ENCODE assay signal across 28 cellular contexts in the genomic region with DNA sequence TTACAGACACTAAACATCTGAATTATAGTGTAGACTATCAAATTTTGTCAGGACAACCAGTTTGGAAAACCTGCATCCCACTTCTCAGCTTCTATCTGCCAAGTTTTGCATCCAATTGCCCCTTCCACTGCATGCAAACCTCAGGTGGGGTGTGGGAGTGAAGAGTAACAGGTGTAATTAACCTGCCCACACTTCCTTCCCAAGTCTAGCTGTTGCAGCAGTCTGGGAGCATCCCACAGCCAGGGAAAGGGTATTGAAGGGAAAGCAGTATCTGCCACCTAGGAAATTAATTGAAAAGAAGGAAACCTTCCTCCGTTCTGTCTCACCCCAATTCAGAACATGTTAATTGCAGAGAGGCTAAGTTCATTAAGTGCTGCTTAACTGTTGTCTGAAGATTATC.
"Had no signal": no experiment of that assay in that cellular context is flagged by ENCODE, and none has a peak within 500 bp of the region (broad histone marks: within the 10 kb centered on the region; RNA-seq: fewer than 3 reads in every experiment).

No MANE protein-coding gene starts in this region.

- H3K27ac ChIP-seq: ascending aorta, Peyer's patch, VCaP had no signal

- H3K36me3 Mint-ChIP-seq: activated naive CD4-positive, alpha-beta T cell treated with anti-CD3 and anti-CD28 coated beads, Interleukin-2, amount 50 U/mL, for 24 hours; activated naive CD8-positive, alpha-beta T cell treated with anti-CD3 and anti-CD28 coated beads, Interleukin-2, amount 10 ng/mL, durations not matched to agents 7 days and 5 days had no signal

- H3K4me3 Mint-ChIP-seq: activated B cell treated with CpG ODN at 0.5 μM for 24 hours; activated CD8-positive, alpha-beta T cell treated with anti-CD3 and anti-CD28 coated beads for 36 hours; activated naive CD4-positive, alpha-beta T cell treated with anti-CD3 and anti-CD28 coated beads, Interleukin-2, amount 50 U/mL, for 24 hours; activated naive CD8-positive, alpha-beta T cell treated with anti-CD3 and anti-CD28 coated beads, Interleukin-2, amount 10 ng/mL, durations not matched to agents 7 days and 5 days; activated T-cell treated with anti-CD3 and anti-CD28 coated beads, Interleukin-2, amount 50 U/mL, for 24 hours had no signal

- DNase-seq: activated B cell treated with CpG ODN at 0.5 μM for 24 hours; activated CD4-positive, alpha-beta T cell treated with anti-CD3 and anti-CD28 coated beads for 4 hours; activated CD4-positive, CD25-positive, alpha-beta regulatory T cell treated with anti-CD3 and anti-CD28 coated beads, Interleukin-2, amount 50 U/mL, for 72 hours; activated CD8-positive, alpha-beta T cell treated with anti-CD3 and anti-CD28 coated beads for 36 hours; activated gamma-delta T cell; activated naive CD4-positive, alpha-beta T cell treated with Interleukin-2 at 50 U/mL for 16 hours; activated naive CD8-positive, alpha-beta T cell treated with anti-CD3 and anti-CD28 coated beads, Interleukin-2, amount 10 ng/mL, durations not matched to agents 7 days and 5 days; activated T-cell treated with anti-CD3 and anti-CD28 coated beads, Interleukin-2, amount 50 U/mL, for 24 hours; amygdala; NCI-H1105; NCI-H1417 treated with DMSO at 0.1 percent for 48 hours; NCI-H187 treated with DMSO at 0.1 percent for 48 hours; NCI-H2081; NCI-H2171 treated with DMSO at 0.1 percent for 48 hours; NCI-H524 treated with DMSO at 0.1 percent for 48 hours; NK-92 treated with Interleukin-12 subunit alpha and Interleukin-12 subunit beta, amount 100 ng/mL, for 24 hours; PC-3; Peyer's patch; Right ventricle myocardium superior; RPMI8226; SW 1271; T-helper 1 cell; T-helper 2 cell; T-helper 9 cell had no signal

- H3K27me3 ChIP-seq: ascending aorta, Peyer's patch had no signal

- H3K36me3 ChIP-seq: ascending aorta, Peyer's patch had no signal

- H3K4me3 ChIP-seq: ascending aorta, Peyer's patch had no signal

- H3K27ac Mint-ChIP-seq: activated B cell treated with CpG ODN at 0.5 μM for 24 hours; activated CD8-positive, alpha-beta T cell treated with anti-CD3 and anti-CD28 coated beads for 36 hours; activated naive CD4-positive, alpha-beta T cell treated with anti-CD3 and anti-CD28 coated beads, Interleukin-2, amount 50 U/mL, for 24 hours; activated naive CD8-positive, alpha-beta T cell treated with anti-CD3 and anti-CD28 coated beads, Interleukin-2, amount 10 ng/mL, durations not matched to agents 7 days and 5 days; activated T-cell treated with anti-CD3 and anti-CD28 coated beads, Interleukin-2, amount 50 U/mL, for 24 hours; activated T-helper 2 cell treated with anti-CD3 and anti-CD28 coated beads, Interferon-gamma antibody, Interleukin-2, Interleukin-4, amounts not matched to agents 10 μg/mL and 5 μg/mL and 100 μg/mL, durations not matched to agents 14 hours and 24 hours and 36 hours had no signal

- H3K4me1 Mint-ChIP-seq: activated B cell treated with CpG ODN at 0.5 μM for 24 hours; activated naive CD4-positive, alpha-beta T cell treated with anti-CD3 and anti-CD28 coated beads, Interleukin-2, amount 50 U/mL, for 24 hours; activated naive CD8-positive, alpha-beta T cell treated with anti-CD3 and anti-CD28 coated beads, Interleukin-2, amount 10 ng/mL, durations not matched to agents 7 days and 5 days had no signal

- H3K9me3 ChIP-seq: ascending aorta, Peyer's patch had no signal

- H3K4me1 ChIP-seq: ascending aorta, Peyer's patch had no signal

- ATAC-seq: activated CD8-positive, alpha-beta T cell treated with anti-CD3 and anti-CD28 coated beads for 36 hours; PC-3 had no signal

- H3K27me3 Mint-ChIP-seq: activated B cell treated with CpG ODN at 0.5 μM for 24 hours; activated CD8-positive, alpha-beta T cell treated with anti-CD3 and anti-CD28 coated beads for 36 hours; activated naive CD4-positive, alpha-beta T cell treated with anti-CD3 and anti-CD28 coated beads, Interleukin-2, amount 50 U/mL, for 24 hours; activated naive CD8-positive, alpha-beta T cell treated with anti-CD3 and anti-CD28 coated beads, Interleukin-2, amount 10 ng/mL, durations not matched to agents 7 days and 5 days; activated T-cell treated with anti-CD3 and anti-CD28 coated beads, Interleukin-2, amount 50 U/mL, for 24 hours had no signal
